In genomic region chr1:17118268-17118667, GRCh38 we compare ENCODE assay signal across 1 cellular context.
TF ChIP-seq lines count a peak whose summit lies in the region.

No MANE protein-coding gene starts in this region.

TF ChIP-seq in GM23338, 12 proteins besides CTCF, POLR2A, EP300 and RAD21 (continued from another document):
- TF ChIP-seq ZNF462 (CRISPR knock-in tag; IDR thresholded peaks at IDR 0.05): no peak
- TF ChIP-seq STAT1 (IDR thresholded peaks at IDR 0.05; ENCODE audit: unreplicated experiment): no peak
- TF ChIP-seq EZH2 (IDR thresholded peaks at IDR 0.05; ENCODE audit: low read depth, unreplicated experiment): no peak
- TF ChIP-seq ETS1 (IDR thresholded peaks at IDR 0.05): no peak
- no peak for TF ChIP-seq CREB1 (CRISPR knock-in tag; IDR thresholded peaks at IDR 0.05; ENCODE audit: low read depth)
